Comparison of ENCODE assay signal across 13 cellular contexts in the genomic region with DNA sequence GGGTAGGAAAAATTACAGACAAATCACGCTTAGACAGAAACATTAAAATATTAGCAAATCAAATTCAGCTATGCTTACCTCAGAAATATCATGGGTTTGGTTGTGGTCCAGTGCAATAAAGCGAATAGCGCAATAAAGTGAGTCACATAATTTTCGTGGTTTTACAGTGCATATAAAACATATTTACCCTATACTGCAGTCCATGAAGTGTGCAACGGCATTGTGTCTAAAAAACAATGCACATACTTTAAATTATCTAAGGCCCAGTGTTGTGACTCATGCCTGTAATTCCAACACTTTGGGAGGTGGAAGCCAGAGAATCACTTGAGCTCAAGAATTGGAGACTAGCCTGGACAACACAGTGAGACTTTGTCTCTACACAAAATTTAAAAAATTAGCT.
"Had no signal": no experiment of that assay in that cellular context is flagged by ENCODE, and none has a peak within 500 bp of the region (broad histone marks: within the 10 kb centered on the region; RNA-seq: fewer than 3 reads in every experiment).

No MANE protein-coding gene starts in this region.

- H3K4me3 ChIP-seq: psoas muscle, right lobe of liver, smooth muscle cell, transverse colon had no signal

- DNase-seq: activated CD4-positive, alpha-beta T cell treated with anti-CD3 and anti-CD28 coated beads, Interleukin-2, amount 50 U/mL, for 1 hour; activated CD8-positive, alpha-beta memory T cell treated with anti-CD3 and anti-CD28 coated beads for 24 hours; activated naive CD8-positive, alpha-beta T cell treated with anti-CD3 and anti-CD28 coated beads for 36 hours; aorta; effector memory CD4-positive, alpha-beta T cell; kidney glomerular epithelial cell; psoas muscle; right lobe of liver; stimulated activated naive CD8-positive, alpha-beta T cell treated with anti-CD3 and anti-CD28 coated beads, Interleukin-15, Interleukin-2, amounts not matched to agents 100 U/mL and 50 U/mL, for 24 hours; T-helper 1 cell; T1000; transverse colon had no signal
